8 cellular contexts compared by ENCODE assay signal in the genomic region with DNA sequence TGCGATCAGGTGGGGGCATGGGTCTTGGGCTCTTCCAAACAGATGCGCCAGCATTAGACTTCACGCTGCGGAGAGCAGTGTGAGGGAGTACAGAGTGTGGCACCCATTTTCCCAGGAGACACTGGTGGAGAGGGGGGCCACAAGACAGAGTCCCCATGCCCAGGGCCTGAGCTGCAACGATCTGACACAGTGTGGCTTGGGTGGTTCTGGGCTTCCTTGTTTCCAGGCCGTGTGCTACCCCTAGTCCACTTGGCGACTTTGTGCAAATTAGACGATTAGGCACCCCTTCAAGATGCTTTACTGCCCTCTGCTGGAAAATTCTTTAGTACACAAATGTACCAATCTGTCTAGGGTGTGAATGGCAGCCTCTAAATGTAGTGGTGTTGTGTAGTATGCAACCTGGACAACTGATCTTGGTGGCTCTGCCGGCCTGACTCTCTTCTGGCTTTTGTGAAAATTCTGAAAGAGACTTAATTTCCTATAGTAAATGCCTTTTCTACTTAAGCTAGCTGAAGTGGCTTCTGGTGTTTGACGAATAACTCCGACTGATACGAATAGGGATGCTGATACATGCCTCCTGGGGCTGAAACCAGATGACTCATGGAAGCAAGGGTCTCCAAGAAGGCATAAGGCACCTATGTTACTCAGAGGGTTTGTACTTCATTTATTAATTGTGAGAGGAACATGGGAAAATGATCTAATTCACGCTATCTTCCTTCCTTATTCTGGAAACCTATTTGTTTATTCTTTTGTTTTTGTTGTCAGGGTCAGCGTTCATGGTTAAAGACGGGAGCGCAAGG.
A peak's percentile ranks its signal among the peaks of the same experiment; 100 is the strongest.
DNase-seq lines count a peak whose midpoint lies in the region; ATAC-seq and TF ChIP-seq lines count a peak whose summit lies in the region.

No MANE protein-coding gene starts in this region.

- no peaks in the 10 kb centered on the region for H3K27me3 ChIP-seq in ovary

- CTCF ChIA-PET in activated CD8-positive, alpha-beta T cell treated with anti-CD3 and anti-CD28 coated beads, Interleukin-2, amount 10 ng/mL, durations not matched to agents 7 days and 5 days (lab: Charles Lee) = interaction anchor here (1.1 to 1.7 kb wide), 4 partner anchors 149 to 290 kb away, joined by 3 to 6 read pairs (median 4); no protein-coding TSS in a partner anchor

- H3K27me3 Mint-ChIP-seq in activated CD8-positive, alpha-beta T cell treated with anti-CD3 and anti-CD28 coated beads, Interleukin-2, amount 10 ng/mL, durations not matched to agents 7 days and 5 days (ENCODE audit: low read depth) = peaks cover 15% of the 10 kb centered on the region

- TF ChIP-seq POLR2A in GM18505 (IDR thresholded peaks at IDR 0.05; ENCODE audit: borderline replicate concordance, extremely low read depth, insufficient read depth, insufficient read length) (no peak), ovary (IDR thresholded peaks at IDR 0.05) (no peak)

- POLR2A ChIA-PET in activated CD8-positive, alpha-beta T cell treated with anti-CD3 and anti-CD28 coated beads, Interleukin-2, amount 10 ng/mL, durations not matched to agents 7 days and 5 days (lab: Charles Lee) = no interaction called here

- no peaks in the 10 kb centered on the region for H3K9me3 Mint-ChIP-seq in activated CD8-positive, alpha-beta T cell treated with anti-CD3 and anti-CD28 coated beads, Interleukin-2, amount 10 ng/mL, durations not matched to agents 7 days and 5 days (ENCODE audit: insufficient read depth)

- peak; percentile 93 for DNase-seq in DMS 273 (lab: John Stamatoyannopoulos, UW; ENCODE audit: unreplicated experiment)
- no peak for DNase-seq in HFF-Myc (ENCODE audit: extremely low read depth, low read depth)
- peak; percentile 81 for DNase-seq in NCI-H460 (ENCODE audit: extremely low read depth, low read depth)
- peak; percentile 35 for DNase-seq in activated CD8-positive, alpha-beta T cell treated with anti-CD3 and anti-CD28 coated beads, Interleukin-2, amount 10 ng/mL, durations not matched to agents 7 days and 5 days
- no peak for DNase-seq in Right ventricle myocardium superior
- peak; percentile 78 for DNase-seq in renal cortical epithelial cell (ENCODE audit: low read depth)
- DNase-seq in ovary = no peak

- peak; percentile 80 for ATAC-seq in activated CD8-positive, alpha-beta T cell treated with anti-CD3 and anti-CD28 coated beads, Interleukin-2, amount 10 ng/mL, durations not matched to agents 7 days and 5 days
- peak; percentile 83 for ATAC-seq in Right ventricle myocardium superior (ENCODE audit: poor library complexity)
- ATAC-seq in GM18505 (IDR thresholded peaks at IDR 0.05; ENCODE audit: unreplicated experiment) = no peak

- H3K36me3 Mint-ChIP-seq in activated CD8-positive, alpha-beta T cell treated with anti-CD3 and anti-CD28 coated beads, Interleukin-2, amount 10 ng/mL, durations not matched to agents 7 days and 5 days (ENCODE audit: low read depth) = no peaks in the 10 kb centered on the region

- no peak overlapping the region for H3K4me3 ChIP-seq in HFF-Myc (replicated peaks; ENCODE audit: low read depth, low read length)
- no peak overlapping the region for H3K4me3 ChIP-seq in ovary

- no peaks in the 10 kb centered on the region for H3K36me3 ChIP-seq in ovary

- no peak overlapping the region for H3K27ac ChIP-seq in ovary

- WGBS in ovary, 3 donors = 38 to 44% (median 41%) methylated on average over 16 of the region's 16 CpGs

- TF ChIP-seq CTCF in HFF-Myc (IDR thresholded peaks at IDR 0.05; ENCODE audit: low read depth, low read length, missing control alignments) = peak; percentile 48
- peak in 1 of 3 donors; percentile 10 for TF ChIP-seq CTCF in ovary (IDR thresholded peaks at IDR 0.05)

- intact Hi-C loops in Right ventricle myocardium superior (cut with DNase I) = no loop called here
- intact Hi-C loops in ovary (cut with DNase I) = no loop called here

- no peaks in the 10 kb centered on the region for H3K9me3 ChIP-seq in ovary

- H3K27ac Mint-ChIP-seq in activated CD8-positive, alpha-beta T cell treated with anti-CD3 and anti-CD28 coated beads, Interleukin-2, amount 10 ng/mL, durations not matched to agents 7 days and 5 days = no peak overlapping the region

- TF ChIP-seq EP300 in ovary (IDR thresholded peaks at IDR 0.05) = no peak

- no peak overlapping the region for H3K4me3 Mint-ChIP-seq in activated CD8-positive, alpha-beta T cell treated with anti-CD3 and anti-CD28 coated beads, Interleukin-2, amount 10 ng/mL, durations not matched to agents 7 days and 5 days

- peaks cover 12% of the 10 kb centered on the region for H3K4me1 ChIP-seq in ovary (ENCODE audit: insufficient read depth)

- H3K4me1 Mint-ChIP-seq in activated CD8-positive, alpha-beta T cell treated with anti-CD3 and anti-CD28 coated beads, Interleukin-2, amount 10 ng/mL, durations not matched to agents 7 days and 5 days (ENCODE audit: low read depth) = peaks cover 3% of the 10 kb centered on the region

Comparison
In these comparisons a context has a peak if more than half of its experiments do, and no peak if none do; other contexts are left out.
1. DNase-seq: peak in DMS 273 (single experiment), NCI-H460 (single experiment), activated CD8-positive, alpha-beta T cell treated with anti-CD3 and anti-CD28 coated beads, Interleukin-2, amount 10 ng/mL, durations not matched to agents 7 days and 5 days (single experiment) and renal cortical epithelial cell (single experiment); none in HFF-Myc (single experiment), Right ventricle myocardium superior (single experiment) and ovary (0 of 5).